In the genomic region with DNA sequence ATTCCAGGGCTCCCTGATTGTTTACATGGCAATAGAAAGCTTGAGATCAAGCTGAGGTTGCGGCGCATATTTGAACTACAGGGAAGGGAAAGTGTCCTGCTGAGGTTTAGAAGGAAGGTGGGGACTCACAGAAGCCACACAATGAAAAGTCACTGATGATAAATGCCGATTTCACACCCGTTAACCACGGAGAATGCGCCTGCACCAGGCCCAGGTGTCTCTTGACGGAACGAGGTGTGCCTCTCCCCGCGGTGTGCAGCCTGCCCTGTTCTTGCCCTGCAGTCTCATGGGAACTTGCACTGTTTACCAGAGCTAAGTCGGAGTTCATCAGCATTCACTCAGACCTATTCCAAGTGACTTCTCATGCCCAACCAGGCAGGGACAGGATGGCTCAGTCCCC, we compare ENCODE assay signal across 1 cellular context.
TF ChIP-seq lines count a peak whose summit lies in the region.

No MANE protein-coding gene starts in this region.

TF ChIP-seq in GM12878, 131 proteins besides CTCF, POLR2A, EP300 and RAD21 (continued from another document):
- TF ChIP-seq, protein P1, sequence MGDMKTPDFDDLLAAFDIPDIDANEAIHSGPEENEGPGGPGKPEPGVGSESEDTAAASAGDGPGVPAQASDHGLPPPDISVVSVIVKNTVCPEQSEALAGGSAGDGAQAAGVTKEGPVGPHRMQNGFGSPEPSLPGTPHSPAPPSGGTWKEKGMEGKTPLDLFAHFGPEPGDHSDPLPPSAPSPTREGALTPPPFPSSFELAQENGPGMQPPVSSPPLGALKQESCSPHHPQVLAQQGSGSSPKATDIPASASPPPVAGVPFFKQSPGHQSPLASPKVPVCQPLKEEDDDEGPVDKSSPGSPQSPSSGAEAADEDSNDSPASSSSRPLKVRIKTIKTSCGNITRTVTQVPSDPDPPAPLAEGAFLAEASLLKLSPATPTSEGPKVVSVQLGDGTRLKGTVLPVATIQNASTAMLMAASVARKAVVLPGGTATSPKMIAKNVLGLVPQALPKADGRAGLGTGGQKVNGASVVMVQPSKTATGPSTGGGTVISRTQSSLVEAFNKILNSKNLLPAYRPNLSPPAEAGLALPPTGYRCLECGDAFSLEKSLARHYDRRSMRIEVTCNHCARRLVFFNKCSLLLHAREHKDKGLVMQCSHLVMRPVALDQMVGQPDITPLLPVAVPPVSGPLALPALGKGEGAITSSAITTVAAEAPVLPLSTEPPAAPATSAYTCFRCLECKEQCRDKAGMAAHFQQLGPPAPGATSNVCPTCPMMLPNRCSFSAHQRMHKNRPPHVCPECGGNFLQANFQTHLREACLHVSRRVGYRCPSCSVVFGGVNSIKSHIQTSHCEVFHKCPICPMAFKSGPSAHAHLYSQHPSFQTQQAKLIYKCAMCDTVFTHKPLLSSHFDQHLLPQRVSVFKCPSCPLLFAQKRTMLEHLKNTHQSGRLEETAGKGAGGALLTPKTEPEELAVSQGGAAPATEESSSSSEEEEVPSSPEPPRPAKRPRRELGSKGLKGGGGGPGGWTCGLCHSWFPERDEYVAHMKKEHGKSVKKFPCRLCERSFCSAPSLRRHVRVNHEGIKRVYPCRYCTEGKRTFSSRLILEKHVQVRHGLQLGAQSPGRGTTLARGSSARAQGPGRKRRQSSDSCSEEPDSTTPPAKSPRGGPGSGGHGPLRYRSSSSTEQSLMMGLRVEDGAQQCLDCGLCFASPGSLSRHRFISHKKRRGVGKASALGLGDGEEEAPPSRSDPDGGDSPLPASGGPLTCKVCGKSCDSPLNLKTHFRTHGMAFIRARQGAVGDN (IDR thresholded peaks at IDR 0.05) = peak; percentile 40; the same call in 1 of the 2 replicates
- TF ChIP-seq SPI1 (IDR thresholded peaks at IDR 0.05; ENCODE audit: borderline replicate concordance, insufficient read depth, low read depth, low read length) = no peak
- TF ChIP-seq, protein P2, sequence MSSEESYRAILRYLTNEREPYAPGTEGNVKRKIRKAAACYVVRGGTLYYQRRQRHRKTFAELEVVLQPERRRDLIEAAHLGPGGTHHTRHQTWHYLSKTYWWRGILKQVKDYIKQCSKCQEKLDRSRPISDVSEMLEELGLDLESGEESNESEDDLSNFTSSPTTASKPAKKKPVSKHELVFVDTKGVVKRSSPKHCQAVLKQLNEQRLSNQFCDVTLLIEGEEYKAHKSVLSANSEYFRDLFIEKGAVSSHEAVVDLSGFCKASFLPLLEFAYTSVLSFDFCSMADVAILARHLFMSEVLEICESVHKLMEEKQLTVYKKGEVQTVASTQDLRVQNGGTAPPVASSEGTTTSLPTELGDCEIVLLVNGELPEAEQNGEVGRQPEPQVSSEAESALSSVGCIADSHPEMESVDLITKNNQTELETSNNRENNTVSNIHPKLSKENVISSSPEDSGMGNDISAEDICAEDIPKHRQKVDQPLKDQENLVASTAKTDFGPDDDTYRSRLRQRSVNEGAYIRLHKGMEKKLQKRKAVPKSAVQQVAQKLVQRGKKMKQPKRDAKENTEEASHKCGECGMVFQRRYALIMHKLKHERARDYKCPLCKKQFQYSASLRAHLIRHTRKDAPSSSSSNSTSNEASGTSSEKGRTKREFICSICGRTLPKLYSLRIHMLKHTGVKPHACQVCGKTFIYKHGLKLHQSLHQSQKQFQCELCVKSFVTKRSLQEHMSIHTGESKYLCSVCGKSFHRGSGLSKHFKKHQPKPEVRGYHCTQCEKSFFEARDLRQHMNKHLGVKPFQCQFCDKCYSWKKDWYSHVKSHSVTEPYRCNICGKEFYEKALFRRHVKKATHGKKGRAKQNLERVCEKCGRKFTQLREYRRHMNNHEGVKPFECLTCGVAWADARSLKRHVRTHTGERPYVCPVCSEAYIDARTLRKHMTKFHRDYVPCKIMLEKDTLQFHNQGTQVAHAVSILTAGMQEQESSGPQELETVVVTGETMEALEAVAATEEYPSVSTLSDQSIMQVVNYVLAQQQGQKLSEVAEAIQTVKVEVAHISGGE (CRISPR knock-in tag; IDR thresholded peaks at IDR 0.05) = no peak
- TF ChIP-seq SIN3A (IDR thresholded peaks at IDR 0.05; ENCODE audit: low read depth, low read length) = no peak
